In the genomic region with DNA sequence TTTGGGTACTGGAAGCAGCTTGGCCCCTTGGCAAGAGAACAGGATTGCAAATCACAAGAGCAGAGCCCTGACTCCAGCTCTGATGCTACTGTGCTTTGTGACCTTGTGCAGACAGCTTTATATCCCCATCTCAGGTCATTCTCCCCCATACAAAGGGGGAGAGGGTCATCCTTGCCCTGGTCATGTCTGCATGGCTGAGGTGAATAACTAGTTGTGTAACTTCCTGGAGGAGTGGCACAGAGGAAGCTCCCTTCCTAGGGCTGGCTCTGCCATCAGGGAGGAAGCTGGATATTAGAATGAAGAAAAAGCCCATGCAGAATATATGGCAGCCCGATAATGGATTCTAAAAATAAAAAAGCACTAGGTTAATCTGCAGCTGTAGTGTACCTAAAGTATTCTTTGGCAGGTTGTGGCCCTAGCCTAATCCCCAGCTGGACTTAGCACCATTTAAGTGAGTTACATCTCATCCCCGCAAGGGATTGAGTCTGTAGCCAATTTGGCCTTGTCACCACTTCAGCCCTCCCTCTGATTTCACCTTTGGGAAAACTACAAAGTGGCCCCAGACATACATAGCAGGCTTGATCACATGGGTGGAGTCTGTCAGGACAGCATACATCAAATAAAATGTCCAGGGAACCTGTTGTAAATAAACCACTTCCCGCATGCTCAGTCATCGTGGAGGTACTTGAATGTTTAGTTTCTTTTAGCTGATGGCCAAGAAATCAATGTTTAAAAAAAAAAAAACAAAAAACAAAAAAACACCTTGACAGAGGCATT, we compare ENCODE assay signal across 9 cellular contexts.
DNase-seq lines count a peak whose midpoint lies in the region; ATAC-seq and TF ChIP-seq lines count a peak whose summit lies in the region.
"Had no signal": no experiment of that assay in that cellular context is flagged by ENCODE, and none has a peak within 500 bp of the region (broad histone marks: within the 10 kb centered on the region; RNA-seq: fewer than 3 reads in every experiment).

No MANE protein-coding gene starts in this region.

- CTCF ChIA-PET in activated CD4-positive, alpha-beta memory T cell treated with anti-CD3 and anti-CD28 coated beads for 36 hours (lab: Charles Lee), result interaction anchor here (1.0 to 1.1 kb wide), 2 partner anchors 145 to 183 kb away, joined by 3 to 4 read pairs; no protein-coding TSS in a partner anchor

- H3K4me3 ChIP-seq in left lung, result no peak overlapping the region

- no peaks in the 10 kb centered on the region for H3K9me3 Mint-ChIP-seq in activated CD4-positive, alpha-beta memory T cell treated with anti-CD3 and anti-CD28 coated beads for 36 hours
- H3K9me3 Mint-ChIP-seq: brain had no signal

- H3K36me3 Mint-ChIP-seq in activated CD4-positive, alpha-beta memory T cell treated with anti-CD3 and anti-CD28 coated beads for 36 hours, result peaks cover 1% of the 10 kb centered on the region

- H3K36me3 ChIP-seq in left lung, result no peaks in the 10 kb centered on the region

- H3K27me3 ChIP-seq in left lung, result no peaks in the 10 kb centered on the region

- no peaks in the 10 kb centered on the region for H3K27me3 Mint-ChIP-seq in activated CD4-positive, alpha-beta memory T cell treated with anti-CD3 and anti-CD28 coated beads for 36 hours
- H3K27me3 Mint-ChIP-seq: brain had no signal

- DNase-seq in NCI-H2029 treated with DMSO at 0.1 percent for 48 hours (lab: John Stamatoyannopoulos, UW), result peak; percentile 32
- DNase-seq in NCI-H2029 (lab: John Stamatoyannopoulos, UW), result no peak
- DNase-seq in activated CD4-positive, alpha-beta memory T cell treated with anti-CD3 and anti-CD28 coated beads for 36 hours, result peak; percentile 11
- no peak for DNase-seq in left lung
- DNase-seq in substantia nigra (lab: John Stamatoyannopoulos, UW), result no peak

- intact Hi-C loops in activated CD4-positive, alpha-beta memory T cell treated with anti-CD3 and anti-CD28 coated beads for 36 hours (cut with micrococcal nuclease), result loop anchor here (10.0 kb wide), 1 partner anchor 301 kb away; no protein-coding TSS in a partner anchor
- intact Hi-C loops in left lung (cut with DNase I), result no loop called here

- H3K4me1 Mint-ChIP-seq in activated CD4-positive, alpha-beta memory T cell treated with anti-CD3 and anti-CD28 coated beads for 36 hours (ENCODE audit: low read depth), result peaks cover 92% of the 10 kb centered on the region

- no peak for TF ChIP-seq CTCF in left lung (IDR thresholded peaks at IDR 0.05)

- peak; percentile 17 for ATAC-seq in left lung
- ATAC-seq in GM21786 (IDR thresholded peaks at IDR 0.05; ENCODE audit: unreplicated experiment), result no peak
- ATAC-seq in GM18907 (IDR thresholded peaks at IDR 0.05; ENCODE audit: unreplicated experiment), result no peak
- no peak for ATAC-seq in HG03571 (IDR thresholded peaks at IDR 0.05; ENCODE audit: unreplicated experiment)

- H3K4me3 Mint-ChIP-seq in activated CD4-positive, alpha-beta memory T cell treated with anti-CD3 and anti-CD28 coated beads for 36 hours, result peak overlapping the region; percentile 20
- H3K4me3 Mint-ChIP-seq: brain had no signal

- H3K4me1 ChIP-seq in left lung, result peaks cover 58 to 69% of the 10 kb centered on the region in 2 donors

- peak overlapping the region; percentile 45 to 60 for H3K27ac ChIP-seq in left lung
- peak overlapping the region; percentile 18 for H3K27ac ChIP-seq in substantia nigra (ENCODE audit: low read depth, low read length, poor library complexity, severe bottlenecking)

- peak overlapping the region; percentile 82 for H3K27ac Mint-ChIP-seq in activated CD4-positive, alpha-beta memory T cell treated with anti-CD3 and anti-CD28 coated beads for 36 hours

- H3K9me3 ChIP-seq in left lung, result no peaks in the 10 kb centered on the region

- POLR2A ChIA-PET in activated CD4-positive, alpha-beta memory T cell treated with anti-CD3 and anti-CD28 coated beads for 36 hours (lab: Charles Lee), result interaction anchor here (0.6 to 2.2 kb wide), 7 partner anchors 27 to 315 kb away, joined by 3 to 7 read pairs (median 4); no protein-coding TSS in a partner anchor

Comparison
In these comparisons a context has a peak if more than half of its experiments do, and no peak if none do; other contexts are left out.
1. DNase-seq: peak in NCI-H2029 treated with DMSO at 0.1 percent for 48 hours (single experiment) and activated CD4-positive, alpha-beta memory T cell treated with anti-CD3 and anti-CD28 coated beads for 36 hours (single experiment); none in NCI-H2029 (single experiment), left lung (0 of 2) and substantia nigra (0 of 49).